ENCODE assay signal across 8 cellular contexts in the genomic region with DNA sequence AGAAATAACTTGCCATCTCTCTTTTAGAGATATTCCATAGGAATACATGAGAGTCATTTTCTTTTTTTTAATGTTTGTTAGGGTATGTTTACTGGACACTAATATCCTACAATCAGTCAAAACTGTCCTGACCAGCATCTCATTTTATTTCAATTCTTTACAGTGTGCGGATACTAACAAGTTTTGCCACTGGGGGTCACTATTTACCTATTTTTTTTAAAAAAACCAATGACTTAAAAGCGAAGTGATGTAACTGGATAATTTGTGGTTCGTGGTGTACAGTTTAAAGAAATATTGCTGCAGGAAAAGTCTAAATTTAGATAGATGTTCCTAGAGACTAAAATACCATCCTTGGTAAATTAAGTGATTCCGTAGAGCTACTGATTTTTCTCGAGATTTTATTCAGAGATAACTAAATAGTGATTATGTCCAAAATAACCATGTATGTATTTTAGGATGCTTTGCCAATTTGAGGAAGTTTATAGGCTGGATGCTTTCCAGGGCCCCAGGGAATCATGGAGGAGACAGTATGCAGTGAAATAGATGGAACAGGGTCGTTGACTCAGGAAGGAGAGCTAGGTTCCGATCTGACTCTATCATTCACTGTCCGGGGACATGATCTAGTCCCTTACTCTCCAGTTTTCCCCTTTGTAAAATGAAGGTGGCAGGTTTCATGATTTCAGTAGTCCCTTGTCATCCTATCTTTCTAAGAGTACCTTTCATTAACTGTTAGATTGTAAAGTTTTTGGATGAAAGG. TPM values are rescaled to one million over a fixed set of nuclear protein-coding genes. Genes with fewer than 3 reads are reported as not detected.
A peak's percentile ranks its signal among the peaks of the same experiment; 100 is the strongest.
DNase-seq lines count a peak whose midpoint lies in the region; ATAC-seq and TF ChIP-seq lines count a peak whose summit lies in the region.

No MANE protein-coding gene starts in this region.

- H3K4me1 ChIP-seq in OCI-LY7 (ENCODE audit: insufficient read depth, low read length, poor library complexity, severe bottlenecking) (no peaks in the 10 kb centered on the region), endocrine pancreas (ENCODE audit: control insufficient read depth, insufficient read depth, low read length) (peaks cover 3% of the 10 kb centered on the region)

- TF ChIP-seq CTCF in OCI-LY7 (conservative IDR thresholded peaks at IDR 0.05; ENCODE audit: low read length): peak; percentile 89

- no TSS peak for BruUV-seq in OCI-LY7 (replicated peaks; lab: Mats Ljungman, UMichigan)

- no peaks in the 10 kb centered on the region for H3K79me2 ChIP-seq in OCI-LY7 (ENCODE audit: insufficient read depth, low read depth, low read length)

- intact Hi-C loops in OCI-LY7 (cut with micrococcal nuclease; ENCODE audit: unreplicated experiment): loop anchor here (10.0 kb wide), 2 partner anchors 164 to 684 kb away; no protein-coding TSS in a partner anchor

- no peak overlapping the region for H3K9ac ChIP-seq in endocrine pancreas (ENCODE audit: control insufficient read depth, insufficient read depth, low read length)

- no peak overlapping the region for H3K4me3 ChIP-seq in OCI-LY7 (ENCODE audit: low read depth, low read length, poor library complexity, severe bottlenecking)
- H3K4me3 ChIP-seq in endocrine pancreas (ENCODE audit: control insufficient read depth, insufficient read depth, low read length): peak overlapping the region; percentile 57

- no peaks in the 10 kb centered on the region for H3K36me3 ChIP-seq in OCI-LY7 (ENCODE audit: insufficient read depth, low read length)
- H3K36me3 ChIP-seq in endocrine pancreas (ENCODE audit: control insufficient read depth, insufficient read depth, low read length): no peaks in the 10 kb centered on the region

- POLR2A ChIA-PET in OCI-LY7 (lab: Charles Lee): interaction anchor here (0.6 to 0.9 kb wide), 2 partner anchors 455 to 1512 kb away, joined by 3 to 4 read pairs; no protein-coding TSS in a partner anchor

- H3K27me3 ChIP-seq in endocrine pancreas (ENCODE audit: control insufficient read depth, insufficient read depth, low read length): peaks cover 3% of the 10 kb centered on the region

- no peak overlapping the region for H3K4me2 ChIP-seq in OCI-LY7 (ENCODE audit: low read length)

- H3K9me3 ChIP-seq in OCI-LY7 (ENCODE audit: low read length): no peaks in the 10 kb centered on the region
- no peaks in the 10 kb centered on the region for H3K9me3 ChIP-seq in endocrine pancreas (ENCODE audit: control insufficient read depth, low read length)

- H3K9me2 ChIP-seq in OCI-LY7 (ENCODE audit: insufficient read depth, low read length): no peaks in the 10 kb centered on the region

- no peaks in the 10 kb centered on the region for H4K20me1 ChIP-seq in OCI-LY7 (ENCODE audit: insufficient read depth, low read length)

- CTCF ChIA-PET in OCI-LY7 (lab: Charles Lee; ENCODE audit: unreplicated experiment): no interaction called here

- peak; percentile 60 for ATAC-seq in GM19397 (IDR thresholded peaks at IDR 0.05; ENCODE audit: unreplicated experiment)
- peak; percentile 71 for ATAC-seq in HG03521 (IDR thresholded peaks at IDR 0.05; ENCODE audit: unreplicated experiment)
- no peak for ATAC-seq in HG02970 (IDR thresholded peaks at IDR 0.05; ENCODE audit: low FRiP score, unreplicated experiment)

- H3K27ac ChIP-seq in OCI-LY7 (ENCODE audit: low read depth, low read length, poor library complexity, severe bottlenecking): no peak overlapping the region

- in situ Hi-C loops in Caki2 (cut with HindIII; ENCODE audit: low pct_unique_long_range_greater_than_20kb, low sequenced_read_pairs): no loop called here

- H2AFZ ChIP-seq in OCI-LY7 (ENCODE audit: low read length): no peak overlapping the region

- DNase-seq in Caki2 (ENCODE audit: low read depth) (peak; percentile 7), OCI-LY7 (ENCODE audit: low spot score) (peak; percentile 56), midbrain (lab: John Stamatoyannopoulos, UW) (peak; percentile 49), GOT3 (lab: John Stamatoyannopoulos, UW) (no peak)

RNA-seq across cellular contexts. Expression of a gene that starts 34.0 kb away (rescaled TPM):
- total RNA-seq in Caki2 (2014; rRNA removed; shearing (Covaris generic); ENCODE audit: low replicate concordance): 9.1 and 14.1 TPM in 2 replicates
- total RNA-seq in OCI-LY7 (2014; rRNA removed; shearing (Covaris generic)): 9.1 and 10.1 TPM in 2 replicates
- total RNA-seq in OCI-LY7 (2022): 11.2 and 12.1 TPM in 2 replicates
